Comparison of ENCODE assay signal across 36 cellular contexts in genomic region chr4:129675036-129675435, GRCh38.
"Had no signal": no experiment of that assay in that cellular context is flagged by ENCODE, and none has a peak within 500 bp of the region (broad histone marks: within the 10 kb centered on the region; RNA-seq: fewer than 3 reads in every experiment).

No MANE protein-coding gene starts in this region.

- H3K27me3 ChIP-seq: adrenal gland, body of pancreas, brain microvascular endothelial cell, breast epithelium had no signal

- H3K4me3 Mint-ChIP-seq: activated B cell treated with CpG ODN at 0.5 μM for 24 hours; activated CD4-positive, alpha-beta memory T cell treated with anti-CD3 and anti-CD28 coated beads for 36 hours; activated CD4-positive, alpha-beta T cell treated with anti-CD3 and anti-CD28 coated beads, Interleukin-2, amount 10 ng/mL, durations not matched to agents 24 days and 14 days; activated CD8-positive, alpha-beta T cell treated with anti-CD3 and anti-CD28 coated beads for 36 hours; activated naive CD4-positive, alpha-beta T cell treated with anti-CD3 and anti-CD28 coated beads for 36 hours; activated naive CD8-positive, alpha-beta T cell treated with anti-CD3 and anti-CD28 coated beads for 36 hours; activated T-cell treated with anti-CD3 and anti-CD28 coated beads, Interleukin-2, amount 50 U/mL, for 4 hours; activated T-cell treated with anti-CD3 and anti-CD28 coated beads, Interleukin-2, amount 50 U/mL, for 72 hours; activated T-helper 1 cell treated with anti-CD3 and anti-CD28 coated beads, Interleukin-12 subunit alpha, Interleukin-12 subunit beta, Interleukin-2, Interleukin-4 antibody, amounts not matched to agents 30 ng/mL and 10 ng/mL and 1 ng/mL, durations not matched to agents 14 hours and 24 hours and 36 hours; activated T-helper 17 cell treated with anti-CD3 and anti-CD28 coated beads, Interleukin-2, amount 50 U/mL, for 72 hours; T-helper 1 cell treated with Interleukin-12 subunit alpha and Interleukin-12 subunit beta and Interleukin-4 antibody, amounts not matched to agents 30 μg/mL and 1 μg/mL, for 36 hours; T-helper 2 cell treated with Interferon-gamma antibody and Interleukin-4, amounts not matched to agents 5 μg/mL and 100 μg/mL, for 36 hours had no signal

- ATAC-seq: activated CD8-positive, alpha-beta T cell treated with anti-CD3 and anti-CD28 coated beads for 36 hours; activated naive CD4-positive, alpha-beta T cell treated with anti-CD3 and anti-CD28 coated beads, Interleukin-2, amount 50 U/mL, for 72 hours; activated T-cell treated with anti-CD3 and anti-CD28 coated beads, Interleukin-2, amount 50 U/mL, for 4 hours; activated T-cell treated with anti-CD3 and anti-CD28 coated beads, Interleukin-2, amount 50 U/mL, for 72 hours; activated T-helper 17 cell treated with anti-CD3 and anti-CD28 coated beads, Interleukin-2, amount 50 U/mL, for 72 hours; body of pancreas had no signal

- DNase-seq: activated B cell treated with CpG ODN at 0.5 μM for 24 hours; activated CD4-positive, alpha-beta memory T cell treated with anti-CD3 and anti-CD28 coated beads for 36 hours; activated CD4-positive, alpha-beta T cell treated with anti-CD3 and anti-CD28 coated beads for 4 hours; activated CD4-positive, alpha-beta T cell treated with anti-CD3 and anti-CD28 coated beads, Interleukin-2, amount 10 ng/mL, durations not matched to agents 24 days and 14 days; activated CD4-positive, alpha-beta T cell treated with anti-CD3 and anti-CD28 coated beads, Interleukin-2, amount 50 U/mL, for 1 hour; activated CD4-positive, alpha-beta T cell treated with anti-CD3 and anti-CD28 coated beads, Interleukin-2, amount 50 U/mL, for 4 hours; activated CD4-positive, CD25-positive, alpha-beta regulatory T cell treated with anti-CD3 and anti-CD28 coated beads, Interleukin-2, amount 50 U/mL, for 72 hours; activated CD8-positive, alpha-beta memory T cell treated with anti-CD3 and anti-CD28 coated beads, Interleukin-2, amount 50 U/mL, for 4 hours; activated CD8-positive, alpha-beta T cell treated with anti-CD3 and anti-CD28 coated beads for 36 hours; activated effector memory CD4-positive, alpha-beta T cell treated with anti-CD3 and anti-CD28 coated beads, Interleukin-2, amount 50 U/mL, for 16 hours; activated gamma-delta T cell treated with Interleukin-2 at 50 U/mL for 16 hours; activated naive CD4-positive, alpha-beta T cell; activated naive CD4-positive, alpha-beta T cell treated with anti-CD3 and anti-CD28 coated beads for 36 hours; activated naive CD4-positive, alpha-beta T cell treated with anti-CD3 and anti-CD28 coated beads, Interleukin-2, amount 50 U/mL, for 16 hours; activated naive CD8-positive, alpha-beta T cell treated with anti-CD3 and anti-CD28 coated beads for 36 hours; activated T-cell treated with anti-CD3 and anti-CD28 coated beads for 4 hours; activated T-cell treated with anti-CD3 and anti-CD28 coated beads, Interleukin-2, amount 50 U/mL, for 1 hour; activated T-cell treated with anti-CD3 and anti-CD28 coated beads, Interleukin-2, amount 50 U/mL, for 4 hours; activated T-cell treated with anti-CD3 and anti-CD28 coated beads, Interleukin-2, amount 50 U/mL, for 72 hours; adrenal gland; amniotic stem cell; aorta; body of pancreas; brain microvascular endothelial cell; central memory CD4-positive, alpha-beta T cell; T-helper 2 cell; T-helper 9 cell had no signal

- H3K27me3 Mint-ChIP-seq: activated B cell treated with CpG ODN at 0.5 μM for 24 hours; activated CD4-positive, alpha-beta memory T cell treated with anti-CD3 and anti-CD28 coated beads for 36 hours; activated CD4-positive, alpha-beta T cell treated with anti-CD3 and anti-CD28 coated beads, Interleukin-2, amount 10 ng/mL, durations not matched to agents 24 days and 14 days; activated CD8-positive, alpha-beta T cell treated with anti-CD3 and anti-CD28 coated beads for 36 hours; activated T-helper 17 cell treated with anti-CD3 and anti-CD28 coated beads, Interleukin-2, amount 50 U/mL, for 72 hours had no signal

- H3K9me3 ChIP-seq: adrenal gland had no signal

- H3K4me3 ChIP-seq: adrenal gland, body of pancreas, breast epithelium had no signal

- FAIRE-seq: astrocyte, TTC549 had no signal

- H3K4me1 Mint-ChIP-seq: activated B cell treated with CpG ODN at 0.5 μM for 24 hours; activated CD4-positive, alpha-beta T cell treated with anti-CD3 and anti-CD28 coated beads, Interleukin-2, amount 10 ng/mL, durations not matched to agents 24 days and 14 days; activated naive CD8-positive, alpha-beta T cell treated with anti-CD3 and anti-CD28 coated beads for 36 hours; activated T-helper 17 cell treated with anti-CD3 and anti-CD28 coated beads, Interleukin-2, amount 50 U/mL, for 72 hours had no signal

- H3K9me3 Mint-ChIP-seq: activated CD4-positive, alpha-beta T cell treated with anti-CD3 and anti-CD28 coated beads, Interleukin-2, amount 10 ng/mL, durations not matched to agents 24 days and 14 days; activated naive CD8-positive, alpha-beta T cell treated with anti-CD3 and anti-CD28 coated beads for 36 hours; activated T-cell treated with anti-CD3 and anti-CD28 coated beads, Interleukin-2, amount 50 U/mL, for 4 hours; activated T-helper 1 cell treated with anti-CD3 and anti-CD28 coated beads, Interleukin-12 subunit alpha, Interleukin-12 subunit beta, Interleukin-2, Interleukin-4 antibody, amounts not matched to agents 30 ng/mL and 10 ng/mL and 1 ng/mL, durations not matched to agents 14 hours and 24 hours and 36 hours; T-helper 1 cell treated with Interleukin-12 subunit alpha and Interleukin-12 subunit beta and Interleukin-4 antibody, amounts not matched to agents 30 μg/mL and 1 μg/mL, for 36 hours had no signal

- H3K27ac Mint-ChIP-seq: activated B cell treated with CpG ODN at 0.5 μM for 24 hours; activated CD4-positive, alpha-beta memory T cell treated with anti-CD3 and anti-CD28 coated beads for 36 hours; activated CD4-positive, alpha-beta T cell treated with anti-CD3 and anti-CD28 coated beads, Interleukin-2, amount 10 ng/mL, durations not matched to agents 24 days and 14 days; activated CD8-positive, alpha-beta T cell treated with anti-CD3 and anti-CD28 coated beads for 36 hours; activated naive CD4-positive, alpha-beta T cell treated with anti-CD3 and anti-CD28 coated beads for 36 hours; activated naive CD4-positive, alpha-beta T cell treated with anti-CD3 and anti-CD28 coated beads, Interleukin-2, amount 50 U/mL, for 72 hours; activated naive CD8-positive, alpha-beta T cell treated with anti-CD3 and anti-CD28 coated beads for 36 hours; activated T-cell treated with anti-CD3 and anti-CD28 coated beads, Interleukin-2, amount 50 U/mL, for 72 hours; activated T-helper 1 cell treated with anti-CD3 and anti-CD28 coated beads, Interleukin-12 subunit alpha, Interleukin-12 subunit beta, Interleukin-2, Interleukin-4 antibody, amounts not matched to agents 30 ng/mL and 10 ng/mL and 1 ng/mL, durations not matched to agents 14 hours and 24 hours and 36 hours; activated T-helper 17 cell treated with anti-CD3 and anti-CD28 coated beads, Interleukin-2, amount 50 U/mL, for 72 hours; T-helper 1 cell treated with Interleukin-12 subunit alpha and Interleukin-12 subunit beta and Interleukin-4 antibody, amounts not matched to agents 30 μg/mL and 1 μg/mL, for 36 hours; T-helper 2 cell treated with Interferon-gamma antibody and Interleukin-4, amounts not matched to agents 5 μg/mL and 100 μg/mL, for 36 hours had no signal

- H3K4me1 ChIP-seq: adrenal gland, body of pancreas, breast epithelium had no signal

- H3K36me3 ChIP-seq: adrenal gland, brain microvascular endothelial cell, breast epithelium had no signal

- H3K27ac ChIP-seq: adrenal gland, body of pancreas, brain microvascular endothelial cell, breast epithelium, VCaP had no signal
